Comparison of ENCODE assay signal across 25 cellular contexts in genomic region chr2:131054488-131054887, GRCh38. TPM values are rescaled to one million over a fixed set of nuclear protein-coding genes. Genes with fewer than 3 reads are reported as not detected.
A peak's percentile ranks its signal among the peaks of the same experiment; 100 is the strongest.
DNase-seq lines count a peak whose midpoint lies in the region; ATAC-seq and TF ChIP-seq lines count a peak whose summit lies in the region.
"Had no signal": no experiment of that assay in that cellular context is flagged by ENCODE, and none has a peak within 500 bp of the region (broad histone marks: within the 10 kb centered on the region; RNA-seq: fewer than 3 reads in every experiment).

No MANE protein-coding gene starts in this region.

- H4K20me1 ChIP-seq in H9 (ENCODE audit: control insufficient read depth, insufficient read depth, insufficient read length) = peaks cover 5% of the 10 kb centered on the region

- no peak overlapping the region for H3T11ph ChIP-seq in H9 (ENCODE audit: low read length)

- no peak overlapping the region for H3K18ac ChIP-seq in H9 (ENCODE audit: insufficient read length, low read depth, low read length)

- H3K36me3 ChIP-seq in SJCRH30 (peaks cover 81% of the 10 kb centered on the region), WERI-Rb-1 (peaks cover 86% of the 10 kb centered on the region)

- no peak overlapping the region for H2BK15ac ChIP-seq in H9 (ENCODE audit: low read depth, low read length)

- H4K5ac ChIP-seq in H9 (ENCODE audit: insufficient read length, low read depth, low read length) = no peak overlapping the region

- H3K9me3 ChIP-seq in H9 (ENCODE audit: control insufficient read depth, low read depth, low read length) (no peaks in the 10 kb centered on the region), SJCRH30 (replicated peaks) (no peaks in the 10 kb centered on the region), WERI-Rb-1 (ENCODE audit: severe bottlenecking) (no peaks in the 10 kb centered on the region)
- H3K9me3 ChIP-seq: BE2C, BLaER1, Caco-2 had no signal

- DNase-seq in H9 (no peak), SJCRH30 (peak; percentile 70 to 74), epidermal melanocyte (ENCODE audit: insufficient read length, low spot score) (peak; percentile 6), sciatic nerve (ENCODE audit: low spot score) (peak; percentile 30), WERI-Rb-1 (no peak)
- DNase-seq: 8988T; ACHN; BE2C; C1 segment of cervical spinal cord; Caco-2; Calu3; CD4-positive, alpha-beta memory T cell; CD4-positive, CD25-positive, alpha-beta regulatory T cell; DMS153; DMS53; DMS79; DND-41; EL; GDM1 had no signal

- H3K4me2 ChIP-seq in H9 (ENCODE audit: insufficient read depth, insufficient read length, low read length) = no peak overlapping the region
- H3K4me2 ChIP-seq: BLaER1 had no signal

- H3K27me3 Mint-ChIP-seq in H9 (ENCODE audit: low read depth) = no peaks in the 10 kb centered on the region; the same call in 1 of the 2 replicates
- H3K27me3 Mint-ChIP-seq: CD4-positive, alpha-beta memory T cell; CD4-positive, CD25-positive, alpha-beta regulatory T cell had no signal

- peaks cover 8% of the 10 kb centered on the region for H3K79me1 ChIP-seq in H9 (ENCODE audit: insufficient read depth, low read depth, low read length, poor library complexity, severe bottlenecking)

- H3K9ac ChIP-seq in H9 (ENCODE audit: extremely low read depth, insufficient read length, low read length) = no peak overlapping the region
- H3K9ac ChIP-seq: BLaER1 had no signal

- no peaks in the 10 kb centered on the region for H3K9me3 Mint-ChIP-seq in H9
- H3K9me3 Mint-ChIP-seq: CD4-positive, CD25-positive, alpha-beta regulatory T cell had no signal

- H3K4me3 ChIP-seq in SJCRH30 (no peak overlapping the region), WERI-Rb-1 (ENCODE audit: low read depth, low read length) (no peak overlapping the region)
- H3K4me3 ChIP-seq: BLaER1, GM12878 had no signal

- no peak overlapping the region for H2BK12ac ChIP-seq in H9 (ENCODE audit: insufficient read length, low read depth, low read length)

- no peak overlapping the region for H3K23ac ChIP-seq in H9 (ENCODE audit: insufficient read length, low read depth, low read length)

- peak overlapping the region in 2 of 3 experiments; percentile 52 to 64; a peak in 2 of 7 replicates for H3K27ac Mint-ChIP-seq in H9

- no CpG with 5 or more reads among the region's 7 CpGs for WGBS in H9 (ENCODE audit: extremely low coverage, insufficient read length, low lambda C conversion rate)

- H3K4me1 Mint-ChIP-seq in H9 = peaks cover 13 to 20% of the 10 kb centered on the region in 2 experiments
- H3K4me1 Mint-ChIP-seq: CD14-positive monocyte had no signal

- TF ChIP-seq CTCF in H9 (conservative IDR thresholded peaks at IDR 0.05) (no peak), WERI-Rb-1 (IDR thresholded peaks at IDR 0.05; ENCODE audit: low read depth, low read length) (no peak)

- H3K4me1 ChIP-seq in H9 (ENCODE audit: insufficient read depth, low read length) (no peaks in the 10 kb centered on the region; the same call in 1 of the 2 replicates), SJCRH30 (peaks cover 39% of the 10 kb centered on the region)
- H3K4me1 ChIP-seq: BE2C, BLaER1, Caco-2 had no signal

- peaks cover 14% of the 10 kb centered on the region for H3K79me2 ChIP-seq in H9 (ENCODE audit: insufficient read depth, low read length)

- no peak overlapping the region for H3K56ac ChIP-seq in H9 (ENCODE audit: insufficient read length, low read depth, low read length)

- H4K8ac ChIP-seq in H9 (replicated peaks; ENCODE audit: insufficient read length, low read depth, low read length) = no peak overlapping the region

- ATAC-seq in sciatic nerve = no peak
- ATAC-seq in GM19023 (IDR thresholded peaks at IDR 0.05; ENCODE audit: unreplicated experiment) = no peak
- ATAC-seq in GM18861 (IDR thresholded peaks at IDR 0.05; ENCODE audit: unreplicated experiment) = no peak
- no peak for ATAC-seq in GM21717 (IDR thresholded peaks at IDR 0.05; ENCODE audit: unreplicated experiment)
- ATAC-seq: GM12878 had no signal

- H2AK5ac ChIP-seq in H9 (ENCODE audit: insufficient read length, low read length) = no peak overlapping the region

- no peak overlapping the region for H2BK120ac ChIP-seq in H9 (ENCODE audit: low read depth, low read length, poor library complexity, severe bottlenecking)

- no peak overlapping the region for H2BK20ac ChIP-seq in H9 (ENCODE audit: low read depth, low read length, poor library complexity, severe bottlenecking)

- no peak overlapping the region for H2AFZ ChIP-seq in H9 (ENCODE audit: low read length)

- H3K14ac ChIP-seq in H9 (ENCODE audit: insufficient read depth, low read length) = no peak overlapping the region

- no peak overlapping the region for H3K4ac ChIP-seq in H9 (ENCODE audit: low read depth, low read length)

- no peaks in the 10 kb centered on the region for H3K27me3 ChIP-seq in H9 (ENCODE audit: insufficient read depth, low read length)
- no peaks in the 10 kb centered on the region for H3K27me3 ChIP-seq in SJCRH30
- H3K27me3 ChIP-seq in WERI-Rb-1 (ENCODE audit: insufficient read depth, low read depth, severe bottlenecking) = no peaks in the 10 kb centered on the region
- H3K27me3 ChIP-seq: BE2C, BLaER1 had no signal

- peaks cover 64 to 89% (median 87%) of the 10 kb centered on the region in 3 experiments; a peak in 6 of 7 replicates for H3K36me3 Mint-ChIP-seq in H9 (ENCODE audit: insufficient read depth in 1 of 3, low read depth in 3 of 3)

- intact Hi-C loops in sciatic nerve (cut with DNase I) = no loop called here

- H3K27ac ChIP-seq in H9 (ENCODE audit: insufficient read length, low read depth, low read length) (no peak overlapping the region), SJCRH30 (peak overlapping the region; percentile 32; the same call in 1 of the 2 replicates), WERI-Rb-1 (no peak overlapping the region)
- H3K27ac ChIP-seq: BLaER1 had no signal

- no peaks in the 10 kb centered on the region for H3K23me2 ChIP-seq in H9 (ENCODE audit: insufficient read length, low read depth, low read length, poor library complexity, severe bottlenecking)

- no peak overlapping the region for H3K4me3 Mint-ChIP-seq in H9
- H3K4me3 Mint-ChIP-seq: CD14-positive monocyte; CD4-positive, alpha-beta memory T cell; CD4-positive, CD25-positive, alpha-beta regulatory T cell had no signal

- H2BK5ac ChIP-seq in H9 (ENCODE audit: insufficient read length, low read length) = no peak overlapping the region

- H4K91ac ChIP-seq in H9 (ENCODE audit: insufficient read length, low read depth, low read length) = no peak overlapping the region

RNA-seq across cellular contexts. Expression of gene FAM168B, which starts 38.8 kb away (rescaled TPM):
- total RNA-seq in H9 (2021) (75.1 and 81.4 TPM in 2 replicates), sciatic nerve (88.0 TPM)
- 134 and 146 TPM in 2 replicates for total RNA-seq in SJCRH30 (2014; rRNA removed; shearing (Covaris generic))

RNA-seq across cellular contexts. Expression of gene PLEKHB2, which starts 50.6 kb away (rescaled TPM):
- total RNA-seq in H9 (2021) = 55.9 TPM in 2 replicates
- total RNA-seq in SJCRH30 (2014; rRNA removed; shearing (Covaris generic)) = 50.3 and 50.4 TPM in 2 replicates
- 52.0 TPM for total RNA-seq in sciatic nerve

Comparison
In these comparisons a context has a peak if more than half of its experiments do, and no peak if none do; other contexts are left out.
1. DNase-seq: peak in SJCRH30 (2 of 2), epidermal melanocyte (single experiment) and sciatic nerve (single experiment); none in H9 (single experiment) and WERI-Rb-1 (single experiment).